ENCODE assay signal across 28 cellular contexts in the genomic region with DNA sequence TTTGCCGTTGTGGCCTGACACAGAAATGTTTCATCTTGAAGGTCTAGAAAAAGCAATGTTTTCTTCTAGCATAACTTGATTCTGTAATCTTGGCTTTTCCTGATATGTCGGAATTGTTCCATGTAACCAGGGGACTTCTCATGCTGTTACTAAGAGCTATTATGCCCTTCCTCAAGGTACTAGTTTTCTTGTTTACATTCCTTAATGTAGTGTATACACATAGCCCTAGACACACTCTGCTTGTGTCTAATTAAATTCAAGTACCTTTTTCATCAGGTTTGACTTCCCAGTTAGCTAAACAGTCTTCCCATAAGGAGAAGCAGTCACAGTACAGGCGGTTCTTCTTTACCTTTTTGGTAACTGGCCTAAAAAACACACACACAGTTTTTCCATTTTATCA.
"Had no signal": no experiment of that assay in that cellular context is flagged by ENCODE, and none has a peak within 500 bp of the region (broad histone marks: within the 10 kb centered on the region; RNA-seq: fewer than 3 reads in every experiment).

No MANE protein-coding gene starts in this region.

- ATAC-seq: activated CD4-positive, CD25-positive, alpha-beta regulatory T cell treated with anti-CD3 and anti-CD28 coated beads, Interleukin-2, amount 50 U/mL, for 24 hours; body of pancreas; heart right ventricle; right lobe of liver; stimulated activated naive CD8-positive, alpha-beta T cell treated with anti-CD3 and anti-CD28 coated beads, Interleukin-15, Interleukin-2, amounts not matched to agents 100 U/mL and 50 U/mL, for 24 hours had no signal

- DNase-seq: activated CD4-positive, alpha-beta memory T cell treated with anti-CD3 and anti-CD28 coated beads for 36 hours; activated CD4-positive, alpha-beta T cell treated with anti-CD3 and anti-CD28 coated beads, Interleukin-2, amount 10 ng/mL, durations not matched to agents 24 days and 14 days; activated CD8-positive, alpha-beta memory T cell treated with anti-CD3 and anti-CD28 coated beads, Interleukin-2, amount 50 U/mL, for 4 hours; activated naive CD4-positive, alpha-beta T cell treated with anti-CD3 and anti-CD28 coated beads for 36 hours; activated naive CD8-positive, alpha-beta T cell treated with anti-CD3 and anti-CD28 coated beads for 36 hours; activated T-cell treated with anti-CD3 and anti-CD28 coated beads, Interleukin-2, amount 50 U/mL, for 1 hour; adrenal gland; aorta; body of pancreas; cerebellar nuclear complex; colonic mucosa; effector CD8-positive, alpha-beta T cell; esophagus squamous epithelium; foreskin melanocyte; heart right ventricle; left ventricle myocardium inferior; naive B cell; nephron progenitor cell; right lobe of liver; stimulated activated CD4-positive, alpha-beta T cell treated with anti-CD3 and anti-CD28 coated beads, Interleukin-2, amount 100 ng/mL, for 48 hours; stimulated activated naive CD8-positive, alpha-beta T cell treated with anti-CD3 and anti-CD28 coated beads, Interleukin-15, Interleukin-2, amounts not matched to agents 100 U/mL and 50 U/mL, for 24 hours; T-helper 9 cell; uterus had no signal

- H3K4me3 ChIP-seq: adrenal gland, body of pancreas, cardiac muscle cell, colonic mucosa, esophagus squamous epithelium, heart right ventricle, left ventricle myocardium inferior, right lobe of liver, uterus had no signal

- H3K9me3 ChIP-seq: adrenal gland, body of pancreas, colonic mucosa, esophagus squamous epithelium, heart right ventricle, left ventricle myocardium inferior, neutrophil, right lobe of liver, uterus had no signal

- H3K27me3 ChIP-seq: adrenal gland, body of pancreas, cardiac muscle cell, colonic mucosa, esophagus squamous epithelium, heart right ventricle, neutrophil, right lobe of liver, uterus had no signal

- H3K4me1 ChIP-seq: adrenal gland, body of pancreas, colonic mucosa, esophagus squamous epithelium, heart right ventricle, left ventricle myocardium inferior, right lobe of liver, uterus had no signal

- H3K36me3 ChIP-seq: adrenal gland, cardiac muscle cell, colonic mucosa, esophagus squamous epithelium, heart right ventricle, left ventricle myocardium inferior, neutrophil, right lobe of liver, uterus had no signal

- H3K27ac ChIP-seq: adrenal gland, body of pancreas, cardiac muscle cell, colonic mucosa, epithelial cell of prostate, esophagus squamous epithelium, heart right ventricle, left ventricle myocardium inferior, neutrophil, right lobe of liver, uterus, VCaP had no signal
